ENCODE assay signal across 15 cellular contexts in the genomic region with DNA sequence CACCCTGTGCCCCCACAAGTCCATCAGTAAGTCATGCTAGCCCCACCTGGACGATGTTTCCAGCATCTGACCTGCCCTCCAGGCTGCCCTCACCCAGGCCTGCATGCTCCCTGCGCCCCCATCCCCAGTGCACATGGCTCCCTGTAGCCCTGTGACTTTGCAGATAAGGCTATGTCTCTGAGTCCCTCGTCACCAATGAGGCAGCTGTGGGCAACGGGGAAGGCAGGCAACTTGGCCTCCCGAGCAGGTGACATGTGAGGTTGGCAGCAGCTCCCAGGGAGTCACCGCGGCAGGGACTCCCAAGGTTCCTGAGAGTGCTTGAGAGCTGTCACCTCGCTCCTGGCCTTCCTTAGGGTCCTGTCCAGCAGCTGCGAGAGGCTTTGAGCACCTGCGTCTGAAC. TPM values are rescaled to one million over a fixed set of nuclear protein-coding genes. Genes with fewer than 3 reads are reported as not detected.
DNase-seq lines count a peak whose midpoint lies in the region; TF ChIP-seq lines count a peak whose summit lies in the region.
"Had no signal": no experiment of that assay in that cellular context is flagged by ENCODE, and none has a peak within 500 bp of the region (broad histone marks: within the 10 kb centered on the region; RNA-seq: fewer than 3 reads in every experiment).

No MANE protein-coding gene starts in this region.

- no peaks in the 10 kb centered on the region for H3K36me3 ChIP-seq in H7 (replicated peaks; ENCODE audit: control insufficient read depth, insufficient read depth, low read length)
- no peaks in the 10 kb centered on the region for H3K36me3 ChIP-seq in spleen
- no peaks in the 10 kb centered on the region for H3K36me3 ChIP-seq in endodermal cell (ENCODE audit: control insufficient read depth, insufficient read depth, low read length)
- no peaks in the 10 kb centered on the region for H3K36me3 ChIP-seq in Caco-2 (ENCODE audit: control insufficient read depth, insufficient read depth, low read length)

- H3K27me3 ChIP-seq in H7 (ENCODE audit: control insufficient read depth, insufficient read depth, low read length) (no peaks in the 10 kb centered on the region), spleen (replicated peaks in 1 of 7) (peaks cover 0 to 68% (median 5%) of the 10 kb centered on the region in 7 donors), endodermal cell (ENCODE audit: control insufficient read depth, insufficient read depth, low read length, poor library complexity, severe bottlenecking) (no peaks in the 10 kb centered on the region), Caco-2 (replicated peaks; ENCODE audit: control insufficient read depth, insufficient read depth, low read length) (no peaks in the 10 kb centered on the region)

- 86 to 94% (median 89%) methylated on average over 8 to 10 of the region's 10 CpGs for WGBS in spleen, 5 donors
- 87 to 90% methylated on average over 7 to 10 of the region's 10 CpGs for WGBS in endodermal cell (ENCODE audit: insufficient coverage in 1 of 2, insufficient read length in 1 of 2), 2 experiments

- BruUV-seq in Caco-2 (replicated peaks; lab: Mats Ljungman, UMichigan), result no TSS peak

- H3K9me3 Mint-ChIP-seq in chondrocyte (ENCODE audit: low read depth), result no peaks in the 10 kb centered on the region
- H3K9me3 Mint-ChIP-seq in nephron progenitor cell, result peaks cover 28% of the 10 kb centered on the region
- no peaks in the 10 kb centered on the region for H3K9me3 Mint-ChIP-seq in T-helper 2 cell treated with Interferon-gamma antibody and Interleukin-4, amounts not matched to agents 5 μg/mL and 100 μg/mL, for 36 hours
- peaks cover 14% of the 10 kb centered on the region for H3K9me3 Mint-ChIP-seq in endodermal cell
- H3K9me3 Mint-ChIP-seq in Caco-2 (ENCODE audit: unreplicated experiment), result no peaks in the 10 kb centered on the region
- H3K9me3 Mint-ChIP-seq: CD4-positive, alpha-beta T cell had no signal

- intact Hi-C loops in spleen (cut with DNase I; ENCODE audit: low total_unique reads), result no loop called here
- intact Hi-C loops in Caco-2 (cut with micrococcal nuclease; ENCODE audit: unreplicated experiment), result no loop called here

- DNase-seq in H7 (peak; percentile 34), chondrocyte (ENCODE audit: low spot score) (peak; percentile 70), nephron progenitor cell (no peak), spleen (peak; percentile 41), endodermal cell (no peak), Caco-2 (no peak)
- DNase-seq in T-helper 2 cell treated with Interferon-gamma antibody and Interleukin-4, amounts not matched to agents 5 μg/mL and 100 μg/mL, for 36 hours (ENCODE audit: low spot score), result no peak
- DNase-seq: ACHN; CD4-positive, alpha-beta T cell; DMS79 treated with DMSO at 0.1 percent for 48 hours; GF-D8; HCEC 1CT; IMR-90; KBM-7 had no signal

- no peaks in the 10 kb centered on the region for H3K36me3 Mint-ChIP-seq in chondrocyte (ENCODE audit: low read depth)
- H3K36me3 Mint-ChIP-seq in nephron progenitor cell (ENCODE audit: low read depth), result no peaks in the 10 kb centered on the region
- H3K36me3 Mint-ChIP-seq in T-helper 2 cell treated with Interferon-gamma antibody and Interleukin-4, amounts not matched to agents 5 μg/mL and 100 μg/mL, for 36 hours (ENCODE audit: low read depth), result no peaks in the 10 kb centered on the region
- H3K36me3 Mint-ChIP-seq in endodermal cell (ENCODE audit: low read depth), result no peaks in the 10 kb centered on the region
- no peaks in the 10 kb centered on the region for H3K36me3 Mint-ChIP-seq in Caco-2 (ENCODE audit: insufficient read depth, unreplicated experiment)

- H3K4me1 ChIP-seq in spleen (peaks cover 3 to 28% (median 16%) of the 10 kb centered on the region in 6 donors), endodermal cell (ENCODE audit: control insufficient read depth, insufficient read depth, low read length) (no peaks in the 10 kb centered on the region), Caco-2 (no peaks in the 10 kb centered on the region)

- H3K4me3 ChIP-seq in H7 (ENCODE audit: insufficient read depth, low read depth, low read length), result no peak overlapping the region
- H3K4me3 ChIP-seq in spleen, result no peak overlapping the region
- H3K4me3 ChIP-seq in endodermal cell (ENCODE audit: low read length), result no peak overlapping the region
- H3K4me3 ChIP-seq in Caco-2 (ENCODE audit: low read depth, low read length), result no peak overlapping the region

- H3K27ac ChIP-seq in spleen (no peak overlapping the region), endodermal cell (ENCODE audit: low read depth, low read length) (no peak overlapping the region)
- H3K27ac ChIP-seq: C4-2B had no signal

- H3K27me3 Mint-ChIP-seq in chondrocyte (ENCODE audit: low read depth) (no peaks in the 10 kb centered on the region), nephron progenitor cell (ENCODE audit: low read depth, poor library complexity) (peaks cover 17% of the 10 kb centered on the region), endodermal cell (ENCODE audit: insufficient read depth) (peaks cover 4% of the 10 kb centered on the region), Caco-2 (ENCODE audit: insufficient read depth, unreplicated experiment) (no peaks in the 10 kb centered on the region)
- H3K27me3 Mint-ChIP-seq in T-helper 2 cell treated with Interferon-gamma antibody and Interleukin-4, amounts not matched to agents 5 μg/mL and 100 μg/mL, for 36 hours (ENCODE audit: low read depth), result peaks cover 41% of the 10 kb centered on the region

- H3K9me3 ChIP-seq in spleen (peaks cover 0 to 8% (median 0%) of the 10 kb centered on the region in 8 donors), endodermal cell (ENCODE audit: control insufficient read depth, low read length) (no peaks in the 10 kb centered on the region), Caco-2 (no peaks in the 10 kb centered on the region; the same call in 1 of the 2 replicates)

- no peaks in the 10 kb centered on the region for H3K4me1 Mint-ChIP-seq in chondrocyte (ENCODE audit: low read depth)
- peaks cover 5% of the 10 kb centered on the region for H3K4me1 Mint-ChIP-seq in nephron progenitor cell
- H3K4me1 Mint-ChIP-seq in T-helper 2 cell treated with Interferon-gamma antibody and Interleukin-4, amounts not matched to agents 5 μg/mL and 100 μg/mL, for 36 hours (ENCODE audit: low read depth), result peaks cover 8% of the 10 kb centered on the region
- H3K4me1 Mint-ChIP-seq in endodermal cell, result no peaks in the 10 kb centered on the region
- H3K4me1 Mint-ChIP-seq in Caco-2 (ENCODE audit: low read depth, unreplicated experiment), result no peaks in the 10 kb centered on the region

- TF ChIP-seq CTCF in chondrocyte (IDR thresholded peaks at IDR 0.05), result no peak
- TF ChIP-seq CTCF in nephron progenitor cell (IDR thresholded peaks at IDR 0.05), result no peak
- no peak for TF ChIP-seq CTCF in spleen (IDR thresholded peaks at IDR 0.05 in 8 of 11, conservative IDR thresholded peaks at IDR 0.05 in 3 of 11)
- no peak for TF ChIP-seq CTCF in endodermal cell (conservative IDR thresholded peaks at IDR 0.05)
- TF ChIP-seq CTCF in Caco-2 (IDR thresholded peaks at IDR 0.05; ENCODE audit: insufficient read depth in 1 of 2, low read depth in 1 of 2, low read length in 1 of 2, severe bottlenecking in 1 of 2, unreplicated experiment in 1 of 2), result no peak

- CTCF ChIA-PET in Caco-2 (lab: Charles Lee), result no interaction called here

- H3K27ac Mint-ChIP-seq in chondrocyte (ENCODE audit: unreplicated experiment) (peak overlapping the region; percentile 2), nephron progenitor cell (no peak overlapping the region), endodermal cell (no peak overlapping the region), Caco-2 (ENCODE audit: unreplicated experiment) (no peak overlapping the region)
- H3K27ac Mint-ChIP-seq in T-helper 2 cell treated with Interferon-gamma antibody and Interleukin-4, amounts not matched to agents 5 μg/mL and 100 μg/mL, for 36 hours, result no peak overlapping the region
- H3K27ac Mint-ChIP-seq: CD4-positive, alpha-beta T cell had no signal

- POLR2A ChIA-PET in Caco-2 (lab: Charles Lee), result no interaction called here

- TF ChIP-seq POLR2A in spleen (IDR thresholded peaks at IDR 0.05), result no peak

- H3K9ac ChIP-seq in endodermal cell (ENCODE audit: extremely low read depth, low read length, poor library complexity, severe bottlenecking), result no peak overlapping the region

- H3K4me3 Mint-ChIP-seq in chondrocyte (ENCODE audit: unreplicated experiment) (no peak overlapping the region), nephron progenitor cell (peak overlapping the region; percentile 32), endodermal cell (no peak overlapping the region), Caco-2 (ENCODE audit: unreplicated experiment) (no peak overlapping the region)
- H3K4me3 Mint-ChIP-seq in T-helper 2 cell treated with Interferon-gamma antibody and Interleukin-4, amounts not matched to agents 5 μg/mL and 100 μg/mL, for 36 hours, result no peak overlapping the region
- H3K4me3 Mint-ChIP-seq: CD4-positive, alpha-beta T cell had no signal

RNA-seq across cellular contexts. Expression of gene AGPAT3, which starts 32.4 kb away (rescaled TPM):
- 9.2 and 11.4 TPM in 2 replicates for total RNA-seq in H7 (2014; rRNA removed; shearing (Covaris generic))
- 43.5 to 48.1 TPM (median 45.4 TPM) in 3 replicates for total RNA-seq in chondrocyte
- 10 to 100 TPM; 50.8 to 92.0 (median 64.5) TPM for total RNA-seq in spleen
- 10 to 100 TPM in 1 of 3 donors, 1 to 10 TPM in 2; 6.9 to 20.7 (median 8.3) TPM for polyA plus RNA-seq in spleen
- 10 to 100 TPM; 44.0 to 74.4 TPM for total RNA-seq in endodermal cell
- 22.2 TPM for polyA plus RNA-seq in endodermal cell (2013, experiment 1 of 2)
- 21.4 TPM for polyA plus RNA-seq in endodermal cell (2013, experiment 2 of 2)
- total RNA-seq in Caco-2 (2022), result 61.8 and 65.5 TPM in 2 replicates

RNA-seq across cellular contexts. Expression of gene RRP1, which starts 43.3 kb away (rescaled TPM):
- total RNA-seq in H7 (2014; rRNA removed; shearing (Covaris generic)), result 43.5 and 45.7 TPM in 2 replicates
- total RNA-seq in chondrocyte (18.4 to 19.6 TPM (median 19.2 TPM) in 3 replicates), spleen (10 to 100 TPM; 11.5 to 26.9 (median 20.5) TPM), endodermal cell (10 to 100 TPM; 36.4 to 36.7 TPM), Caco-2 (2022) (51.6 and 52.8 TPM in 2 replicates)
- polyA plus RNA-seq in spleen, result 10 to 100 TPM; 12.6 to 18.8 (median 15.8) TPM
- polyA plus RNA-seq in endodermal cell (2013, experiment 1 of 2), result 29.7 TPM
- polyA plus RNA-seq in endodermal cell (2013, experiment 2 of 2), result 24.5 TPM

RNA-seq across cellular contexts. Expression of gene CSTB, which starts 56.5 kb away (rescaled TPM):
- total RNA-seq in H7 (2014; rRNA removed; shearing (Covaris generic)), result 28.5 and 29.6 TPM in 2 replicates
- 56.5 to 63.6 TPM (median 57.2 TPM) in 3 replicates for total RNA-seq in chondrocyte
- 10 to 100 TPM; 10.5 to 36.6 (median 28.6) TPM for total RNA-seq in spleen
- 10 to 100 TPM; 39.6 to 93.8 (median 48.5) TPM for polyA plus RNA-seq in spleen
- total RNA-seq in endodermal cell, result 10 to 100 TPM; 50.0 to 54.5 TPM
- polyA plus RNA-seq in endodermal cell (2013, experiment 1 of 2), result 36.1 TPM
- polyA plus RNA-seq in endodermal cell (2013, experiment 2 of 2), result 33.5 TPM
- total RNA-seq in Caco-2 (2022), result 49.9 and 50.0 TPM in 2 replicates

Comparison
In these comparisons a context has a peak if more than half of its experiments do, and no peak if none do; other contexts are left out.
1. DNase-seq: peak in H7 (single experiment), chondrocyte (single experiment) and spleen (single experiment); none in nephron progenitor cell (single experiment), T-helper 2 cell treated with Interferon-gamma antibody and Interleukin-4, amounts not matched to agents 5 μg/mL and 100 μg/mL, for 36 hours (single experiment), endodermal cell (single experiment) and Caco-2 (0 of 2).